Comparison of ENCODE assay signal across 8 cellular contexts in the genomic region with DNA sequence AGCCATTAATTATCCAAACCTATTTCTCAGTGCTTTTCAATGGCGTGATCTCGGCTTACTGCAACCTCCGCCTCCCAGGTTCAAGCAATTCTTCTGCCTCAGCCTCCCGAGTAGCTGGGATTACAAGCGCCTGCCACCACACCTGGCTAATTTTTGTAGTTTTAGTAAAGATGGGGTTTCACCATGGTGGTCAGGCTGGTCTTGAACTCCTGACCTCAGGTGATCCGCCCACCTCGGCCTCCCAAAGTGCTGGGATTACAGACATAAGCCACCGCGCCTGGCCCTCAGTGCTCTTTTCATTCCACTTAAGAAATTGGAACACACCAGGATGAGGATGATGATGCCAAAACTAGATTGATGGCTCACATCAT. TPM values are rescaled to one million over a fixed set of nuclear protein-coding genes. Genes with fewer than 3 reads are reported as not detected.
DNase-seq lines count a peak whose midpoint lies in the region; FAIRE-seq and TF ChIP-seq lines count a peak whose summit lies in the region.
"Not testable (repeated sequence)": the region's sequence is repeated elsewhere in the genome, so short reads cannot be mapped to it uniquely, and the experiment has no call there.

No MANE protein-coding gene starts in this region.

- DNase-seq in Jurkat, Clone E6-1 (ENCODE audit: low read depth, low spot score); astrocyte (ENCODE audit: low read depth); epithelial cell of esophagus (ENCODE audit: low read depth): not testable (repeated sequence)

- H3K4me3 ChIP-seq in Jurkat, Clone E6-1 (ENCODE audit: low read length): peak overlapping the region; percentile 46
- peak overlapping the region; percentile 14 for H3K4me3 ChIP-seq in WI38 (ENCODE audit: low read depth, low read length)
- peak overlapping the region; percentile 54 for H3K4me3 ChIP-seq in astrocyte (ENCODE audit: insufficient read depth, low read depth, low read length)
- H3K4me3 ChIP-seq in epithelial cell of esophagus (ENCODE audit: low read length): peak overlapping the region; percentile 48
- H3K4me3 ChIP-seq in neutrophil (ENCODE audit: low read depth in 1 of 2, low read length in 1 of 2): peak overlapping the region; percentile 44 to 53

- H3K27ac ChIP-seq in C4-2B: peak overlapping the region; percentile 82
- not testable (repeated sequence) for H3K27ac ChIP-seq in astrocyte (ENCODE audit: low read depth, low read length); neutrophil
- H3K27ac ChIP-seq in layer of hippocampus (ENCODE audit: low read depth, low read length): peak overlapping the region; percentile 96
- H3K27ac ChIP-seq in temporal lobe (ENCODE audit: low read depth, low read length): peak overlapping the region; percentile 88

- H3K9me3 ChIP-seq in astrocyte (ENCODE audit: insufficient read depth, low read depth, low read length); neutrophil: not testable (repeated sequence)

- H3K9ac ChIP-seq in astrocyte (ENCODE audit: low read length): peak overlapping the region; percentile 96

- not testable (repeated sequence) for FAIRE-seq in astrocyte (lab: Jason Lieb, UNC)

- not testable (repeated sequence) for H3K9me3 Mint-ChIP-seq in astrocyte (ENCODE audit: unreplicated experiment)

- not testable (repeated sequence) for H3K4me1 Mint-ChIP-seq in astrocyte (ENCODE audit: low read depth, unreplicated experiment)

- not testable (repeated sequence) for H4K20me1 ChIP-seq in astrocyte (ENCODE audit: insufficient read depth, low read length)

- not testable (repeated sequence) for TF ChIP-seq CTCF in C4-2B (conservative IDR thresholded peaks at IDR 0.05); WI38 (IDR thresholded peaks at IDR 0.05; ENCODE audit: low read depth, low read length); astrocyte (IDR thresholded peaks at IDR 0.05; ENCODE audit: insufficient read depth, low read depth, low read length); epithelial cell of esophagus (IDR thresholded peaks at IDR 0.05; ENCODE audit: insufficient read depth, low read depth, low read length, missing control alignments); neutrophil (IDR thresholded peaks at IDR 0.05)

- not testable (repeated sequence) for H3K4me1 ChIP-seq in astrocyte (ENCODE audit: insufficient read depth, low read length)
- peaks cover 9 to 11% of the 10 kb centered on the region in 2 experiments for H3K4me1 ChIP-seq in neutrophil (ENCODE audit: control insufficient read depth in 1 of 2, insufficient read depth in 1 of 2, low read depth in 1 of 2, low read length in 1 of 2)

- not testable (repeated sequence) for H3K36me3 ChIP-seq in astrocyte (ENCODE audit: insufficient read depth, low read length); neutrophil

- H3K27me3 Mint-ChIP-seq in astrocyte (ENCODE audit: low read depth, unreplicated experiment): not testable (repeated sequence)

- H3K4me3 Mint-ChIP-seq in astrocyte (ENCODE audit: unreplicated experiment): peak overlapping the region; percentile 78

- not testable (repeated sequence) for H3K27me3 ChIP-seq in astrocyte (ENCODE audit: insufficient read depth, low read length); layer of hippocampus (ENCODE audit: control insufficient read depth, insufficient read depth, low read length)
- peaks cover 31% of the 10 kb centered on the region for H3K27me3 ChIP-seq in neutrophil

- peak overlapping the region; percentile 79 for H2AFZ ChIP-seq in astrocyte (ENCODE audit: low read depth, low read length)

- peak overlapping the region; percentile 85 for H3K4me2 ChIP-seq in astrocyte (ENCODE audit: low read length)

- H3K27ac Mint-ChIP-seq in astrocyte (ENCODE audit: unreplicated experiment): not testable (repeated sequence)

- not testable (repeated sequence) for H3K79me2 ChIP-seq in astrocyte (ENCODE audit: insufficient read depth, low read length)

- H3K36me3 Mint-ChIP-seq in astrocyte (ENCODE audit: low read depth, unreplicated experiment): not testable (repeated sequence)

RNA-seq across cellular contexts. Expression of gene TEX14, which starts 32.1 kb away (rescaled TPM):
- polyA plus RNA-seq in Jurkat, Clone E6-1 (2012; ENCODE audit: insufficient read depth, insufficient read length): 0.25 TPM
- total RNA-seq in astrocyte (0.09 and 0.31 TPM in 2 replicates), temporal lobe (0.49 TPM)

RNA-seq across cellular contexts. Expression of gene RAD51C, which starts 32.7 kb away (rescaled TPM):
- 103 TPM for polyA plus RNA-seq in Jurkat, Clone E6-1 (2012; ENCODE audit: insufficient read depth, insufficient read length)
- total RNA-seq in astrocyte (9.1 and 9.4 TPM in 2 replicates), temporal lobe (31.7 TPM)
